ENCODE assay signal across 8 cellular contexts in genomic region chr6:34248198-34248726, GRCh38. TPM values are rescaled to one million over a fixed set of nuclear protein-coding genes. Genes with fewer than 3 reads are reported as not detected.
A peak's percentile ranks its signal among the peaks of the same experiment; 100 is the strongest.
DNase-seq lines count a peak whose midpoint lies in the region; ATAC-seq, FAIRE-seq and TF ChIP-seq lines count a peak whose summit lies in the region.

No MANE protein-coding gene starts in this region.

- peak overlapping the region; percentile 39 for H2AFZ ChIP-seq in keratinocyte (ENCODE audit: control insufficient read depth, low read length)

- peak overlapping the region; percentile 52 for H3K4me3 ChIP-seq in bronchial epithelial cell (ENCODE audit: low read depth, low read length)
- H3K4me3 ChIP-seq in keratinocyte (ENCODE audit: control insufficient read depth in 2 of 3, extremely low read depth in 1 of 3, insufficient read depth in 2 of 3, low read depth in 1 of 3, low read length in 3 of 3), result peak overlapping the region; percentile 72 to 95 (median 84)

- peaks cover 3% of the 10 kb centered on the region for H3K79me2 ChIP-seq in keratinocyte (ENCODE audit: control insufficient read depth, insufficient read depth, low read length)

- peak overlapping the region; percentile 85 for H3K9ac ChIP-seq in keratinocyte (ENCODE audit: control insufficient read depth, extremely low read depth, insufficient read depth, low read length)

- TF ChIP-seq POLR2A in GM12892 (IDR thresholded peaks at IDR 0.05; ENCODE audit: low read depth, low read length), result peak; percentile 16; the same call in 1 of the 2 replicates

- peak; percentile 52 for DNase-seq in A172 (ENCODE audit: low spot score)
- DNase-seq in GM12892 (ENCODE audit: insufficient read length), result no peak
- DNase-seq in bronchial epithelial cell (ENCODE audit: low read depth), result no peak
- no peak for DNase-seq in keratinocyte (ENCODE audit: low read depth, low spot score)
- peak; percentile 47 for DNase-seq in stimulated activated CD4-positive, alpha-beta T cell treated with anti-CD3 and anti-CD28 coated beads, Interleukin-4, amount 100 ng/mL, for 1 hour
- no peak for DNase-seq in NCI-H524 treated with DMSO at 0.1 percent for 48 hours (lab: John Stamatoyannopoulos, UW)

- H4K20me1 ChIP-seq in keratinocyte (ENCODE audit: control insufficient read depth, extremely low read depth, insufficient read depth, low read length), result peaks cover 14% of the 10 kb centered on the region

- H3K9me3 ChIP-seq in keratinocyte (ENCODE audit: control insufficient read depth, low read depth, low read length), result no peaks in the 10 kb centered on the region

- dilution Hi-C loops in keratinocyte (cut with MboI; ENCODE audit: extremely low pct_ligation_motif_present, low sequenced_read_pairs), result no loop called here

- H3K27me3 ChIP-seq in bronchial epithelial cell (ENCODE audit: control insufficient read depth, insufficient read depth, low read length) (no peaks in the 10 kb centered on the region), keratinocyte (ENCODE audit: control insufficient read depth, extremely low read depth, insufficient read depth, low read length) (no peaks in the 10 kb centered on the region)

- peaks cover 49% of the 10 kb centered on the region for H3K4me1 ChIP-seq in keratinocyte (ENCODE audit: control insufficient read depth, extremely low read depth, insufficient read depth, low read length)

- H3K27ac ChIP-seq in keratinocyte (ENCODE audit: control insufficient read depth, insufficient read depth, low read length), result peak overlapping the region; percentile 81

- H3K9me1 ChIP-seq in keratinocyte (ENCODE audit: control insufficient read depth, extremely low read depth, insufficient read depth, low read length), result no peaks in the 10 kb centered on the region

- FAIRE-seq in GM12892 (lab: Jason Lieb, UNC), result no peak
- FAIRE-seq in bronchial epithelial cell (lab: Jason Lieb, UNC), result no peak
- no peak for FAIRE-seq in keratinocyte (lab: Jason Lieb, UNC)

- H3K36me3 ChIP-seq in bronchial epithelial cell (ENCODE audit: control insufficient read depth, insufficient read depth, low read length), result peaks cover 2% of the 10 kb centered on the region
- H3K36me3 ChIP-seq in keratinocyte (ENCODE audit: control insufficient read depth in 2 of 2, extremely low read depth in 1 of 2, insufficient read depth in 2 of 2, low read length in 2 of 2), result peaks cover under 1 to 7% of the 10 kb centered on the region in 2 experiments

- H3K4me2 ChIP-seq in keratinocyte (ENCODE audit: control insufficient read depth, extremely low read depth, insufficient read depth, low read depth, low read length), result peak overlapping the region; percentile 98

- TF ChIP-seq CTCF in bronchial epithelial cell (IDR thresholded peaks at IDR 0.05; ENCODE audit: insufficient read depth, low read length, severe bottlenecking), result no peak
- TF ChIP-seq CTCF in keratinocyte (optimal IDR thresholded peaks at IDR 0.05 in 1 of 3, IDR thresholded peaks at IDR 0.05 in 1 of 3, conservative IDR thresholded peaks at IDR 0.05 in 1 of 3; ENCODE audit: extremely low read depth in 1 of 3, insufficient read depth in 2 of 3, low read length in 3 of 3), result no peak

- peak; percentile 20 for ATAC-seq in HG02981 (IDR thresholded peaks at IDR 0.05; ENCODE audit: unreplicated experiment)
- peak; percentile 29 for ATAC-seq in SK-N-SH treated with all-trans-retinoic acid at 6 μM for 48 hours

TF ChIP-seq in SK-N-SH treated with all-trans-retinoic acid at 6 μM for 48 hours, 23 proteins besides CTCF, POLR2A, EP300 and RAD21 (continues in another document):
- TF ChIP-seq TOX (CRISPR knock-in tag; IDR thresholded peaks at IDR 0.05; ENCODE audit: borderline replicate concordance) (no peak), GLIS3 (CRISPR knock-in tag; IDR thresholded peaks at IDR 0.05) (no peak), OSR1 (CRISPR knock-in tag; IDR thresholded peaks at IDR 0.05) (no peak), TCF4 (CRISPR knock-in tag; IDR thresholded peaks at IDR 0.05; ENCODE audit: borderline replicate concordance) (no peak), ESRRG (CRISPR knock-in tag; IDR thresholded peaks at IDR 0.05) (no peak), ZFP30 (CRISPR knock-in tag; IDR thresholded peaks at IDR 0.05) (no peak), POU6F1 (CRISPR knock-in tag; IDR thresholded peaks at IDR 0.05; ENCODE audit: borderline replicate concordance, low read depth) (no peak), CSRNP3 (CRISPR knock-in tag; IDR thresholded peaks at IDR 0.05) (no peak), RARB (CRISPR knock-in tag; IDR thresholded peaks at IDR 0.05) (no peak), ZNF565 (CRISPR knock-in tag; conservative IDR thresholded peaks at IDR 0.05; ENCODE audit: low read depth) (no peak), ISL1 (CRISPR knock-in tag; IDR thresholded peaks at IDR 0.05) (no peak), SNAI2 (CRISPR knock-in tag; IDR thresholded peaks at IDR 0.05) (no peak), TSHZ2 (CRISPR knock-in tag; IDR thresholded peaks at IDR 0.05) (no peak), ZC3H10 (CRISPR knock-in tag; IDR thresholded peaks at IDR 0.05) (no peak)

RNA-seq across cellular contexts. Expression of gene SMIM29, which starts 0.5 kb away (rescaled TPM):
- 49.6 and 70.8 TPM in 2 replicates for total RNA-seq in A172 (2014; rRNA removed; shearing (Covaris generic))
- 12.5 TPM for polyA plus RNA-seq in GM12892 (2012; ENCODE audit: missing spikeins)
- total RNA-seq in bronchial epithelial cell, result 10.8 and 11.6 TPM in 2 replicates
- polyA plus RNA-seq in keratinocyte, result 27.4 to 49.3 TPM (median 33.0 TPM) in 3 replicates
- 16.0 TPM for polyA plus RNA-seq in keratinocyte (2011; ENCODE audit: low read depth)
- polyA plus RNA-seq in keratinocyte (2011; cell fraction: cytosol; rRNA removed), result 35.4 and 62.8 TPM in 2 replicates
- polyA plus RNA-seq in keratinocyte (2011; cell fraction: nucleus; rRNA removed), result 27.3 and 38.3 TPM in 2 replicates
- 48.3 and 50.2 TPM in 2 replicates for polyA plus RNA-seq in keratinocyte (2012; ENCODE audit: low replicate concordance)
- 18.6 to 50.4 TPM (median 32.2 TPM) in 3 replicates for polyA minus RNA-seq in keratinocyte
- 78.5 TPM for polyA minus RNA-seq in keratinocyte (2011; cell fraction: cytosol; rRNA and poly(A)+ RNA removed)
- polyA minus RNA-seq in keratinocyte (2011; cell fraction: nucleus; rRNA and poly(A)+ RNA removed), result 5.9 and 6.0 TPM in 2 replicates

RNA-seq across cellular contexts. Expression of gene HMGA1, which starts 11.6 kb away (rescaled TPM):
- total RNA-seq in A172 (2014; rRNA removed; shearing (Covaris generic)), result 72.3 and 117 TPM in 2 replicates
- polyA plus RNA-seq in GM12892 (2012; ENCODE audit: missing spikeins), result 159 TPM
- total RNA-seq in bronchial epithelial cell, result 62.1 and 91.4 TPM in 2 replicates
- polyA plus RNA-seq in keratinocyte, result 69.1 to 185 TPM (median 160 TPM) in 3 replicates
- polyA plus RNA-seq in keratinocyte (2011; ENCODE audit: low read depth), result 30.9 TPM
- 90.8 and 179 TPM in 2 replicates for polyA plus RNA-seq in keratinocyte (2011; cell fraction: cytosol; rRNA removed)
- polyA plus RNA-seq in keratinocyte (2011; cell fraction: nucleus; rRNA removed), result 43.3 and 58.2 TPM in 2 replicates
- 162 and 664 TPM in 2 replicates for polyA plus RNA-seq in keratinocyte (2012; ENCODE audit: low replicate concordance)
- polyA minus RNA-seq in keratinocyte, result 60.7 to 714 TPM (median 117 TPM) in 3 replicates
- polyA minus RNA-seq in keratinocyte (2011; cell fraction: cytosol; rRNA and poly(A)+ RNA removed), result 186 TPM
- 21.0 and 28.2 TPM in 2 replicates for polyA minus RNA-seq in keratinocyte (2011; cell fraction: nucleus; rRNA and poly(A)+ RNA removed)

Comparison
In these comparisons a context has a peak if more than half of its experiments do, and no peak if none do; other contexts are left out.
1. DNase-seq: peak in A172 (single experiment) and stimulated activated CD4-positive, alpha-beta T cell treated with anti-CD3 and anti-CD28 coated beads, Interleukin-4, amount 100 ng/mL, for 1 hour (single experiment); none in GM12892 (single experiment), bronchial epithelial cell (single experiment), keratinocyte (single experiment) and NCI-H524 treated with DMSO at 0.1 percent for 48 hours (single experiment).